In the genomic region with DNA sequence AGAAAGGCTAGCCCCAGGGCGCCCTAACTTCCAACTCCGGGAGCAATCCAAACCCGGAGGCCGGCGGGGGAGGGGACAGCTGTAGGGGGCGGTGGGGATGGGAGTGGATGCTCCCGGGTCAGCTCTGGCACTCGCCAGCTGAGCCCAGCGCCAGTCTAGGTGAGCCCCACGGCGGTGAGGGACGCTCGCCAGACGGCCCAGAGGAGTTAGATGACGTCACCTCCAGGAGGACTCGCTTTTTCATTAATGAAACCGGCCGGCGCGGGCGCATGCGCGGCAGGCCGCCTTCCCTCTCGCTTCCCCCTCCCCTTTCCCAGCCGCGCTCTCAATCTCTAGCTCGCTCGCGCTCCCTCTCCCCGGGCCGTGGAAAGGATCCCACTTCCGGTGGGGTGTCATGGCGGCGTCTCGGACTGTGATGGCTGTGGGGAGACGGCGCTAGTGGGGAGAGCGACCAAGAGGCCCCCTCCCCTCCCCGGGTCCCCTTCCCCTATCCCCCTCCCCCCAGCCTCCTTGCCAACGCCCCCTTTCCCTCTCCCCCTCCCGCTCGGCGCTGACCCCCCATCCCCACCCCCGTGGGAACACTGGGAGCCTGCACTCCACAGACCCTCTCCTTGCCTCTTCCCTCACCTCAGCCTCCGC, we compare ENCODE assay signal across 8 cellular contexts. TPM values are rescaled to one million over a fixed set of nuclear protein-coding genes. Genes with fewer than 3 reads are reported as not detected.
DNase-seq lines count a peak whose midpoint lies in the region; ATAC-seq, FAIRE-seq and TF ChIP-seq lines count a peak whose summit lies in the region.

A gene with protein sequence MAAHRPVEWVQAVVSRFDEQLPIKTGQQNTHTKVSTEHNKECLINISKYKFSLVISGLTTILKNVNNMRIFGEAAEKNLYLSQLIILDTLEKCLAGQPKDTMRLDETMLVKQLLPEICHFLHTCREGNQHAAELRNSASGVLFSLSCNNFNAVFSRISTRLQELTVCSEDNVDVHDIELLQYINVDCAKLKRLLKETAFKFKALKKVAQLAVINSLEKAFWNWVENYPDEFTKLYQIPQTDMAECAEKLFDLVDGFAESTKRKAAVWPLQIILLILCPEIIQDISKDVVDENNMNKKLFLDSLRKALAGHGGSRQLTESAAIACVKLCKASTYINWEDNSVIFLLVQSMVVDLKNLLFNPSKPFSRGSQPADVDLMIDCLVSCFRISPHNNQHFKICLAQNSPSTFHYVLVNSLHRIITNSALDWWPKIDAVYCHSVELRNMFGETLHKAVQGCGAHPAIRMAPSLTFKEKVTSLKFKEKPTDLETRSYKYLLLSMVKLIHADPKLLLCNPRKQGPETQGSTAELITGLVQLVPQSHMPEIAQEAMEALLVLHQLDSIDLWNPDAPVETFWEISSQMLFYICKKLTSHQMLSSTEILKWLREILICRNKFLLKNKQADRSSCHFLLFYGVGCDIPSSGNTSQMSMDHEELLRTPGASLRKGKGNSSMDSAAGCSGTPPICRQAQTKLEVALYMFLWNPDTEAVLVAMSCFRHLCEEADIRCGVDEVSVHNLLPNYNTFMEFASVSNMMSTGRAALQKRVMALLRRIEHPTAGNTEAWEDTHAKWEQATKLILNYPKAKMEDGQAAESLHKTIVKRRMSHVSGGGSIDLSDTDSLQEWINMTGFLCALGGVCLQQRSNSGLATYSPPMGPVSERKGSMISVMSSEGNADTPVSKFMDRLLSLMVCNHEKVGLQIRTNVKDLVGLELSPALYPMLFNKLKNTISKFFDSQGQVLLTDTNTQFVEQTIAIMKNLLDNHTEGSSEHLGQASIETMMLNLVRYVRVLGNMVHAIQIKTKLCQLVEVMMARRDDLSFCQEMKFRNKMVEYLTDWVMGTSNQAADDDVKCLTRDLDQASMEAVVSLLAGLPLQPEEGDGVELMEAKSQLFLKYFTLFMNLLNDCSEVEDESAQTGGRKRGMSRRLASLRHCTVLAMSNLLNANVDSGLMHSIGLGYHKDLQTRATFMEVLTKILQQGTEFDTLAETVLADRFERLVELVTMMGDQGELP (N-terminal part only) (plus strand): TSS at position 378 of the 639 bp plus-strand sequence. CDS start 333 bp downstream, outside the sequence.

- peak; percentile 98 for DNase-seq in ACHN
- DNase-seq in NCI-H226, result peak; percentile 93
- DNase-seq in WTC11 (ENCODE audit: low spot score), result peak; percentile 93
- peak; percentile 82 for DNase-seq in bronchial epithelial cell (ENCODE audit: low read depth)
- peak; percentile 98 for DNase-seq in iPS-NIHi7 (ENCODE audit: extremely low spot score)
- peak; percentile 88 for DNase-seq in smooth muscle cell (lab: John Stamatoyannopoulos, UW; ENCODE audit: unreplicated experiment)

- H3K36me3 ChIP-seq in bronchial epithelial cell (ENCODE audit: control insufficient read depth, insufficient read depth, low read length) (no peaks in the 10 kb centered on the region), smooth muscle cell (ENCODE audit: low read depth) (no peaks in the 10 kb centered on the region)

- H3K4me1 ChIP-seq in smooth muscle cell (ENCODE audit: low read depth), result peaks cover 8% of the 10 kb centered on the region

- peaks cover 37% of the 10 kb centered on the region for H4K20me1 ChIP-seq in smooth muscle cell (ENCODE audit: low read depth)

- CTCF ChIA-PET in WTC11 (lab: Charles Lee), result interaction anchor here (0.7 to 2.2 kb wide), 5 partner anchors 26 to 786 kb away, joined by 3 to 8 read pairs (median 5); a partner anchor contains a TSS

- H3K27me3 Mint-ChIP-seq in WTC11 (ENCODE audit: low read depth), result no peaks in the 10 kb centered on the region

- H3K36me3 Mint-ChIP-seq in WTC11, result no peaks in the 10 kb centered on the region

- WGBS in smooth muscle cell (ENCODE audit: low lambda C conversion rate), result 2% methylated on average over 25 of the region's 46 CpGs

- H2AFZ ChIP-seq in smooth muscle cell (ENCODE audit: low read depth), result peak within 1 kb of the TSS; percentile 88

- H3K27me3 ChIP-seq in bronchial epithelial cell (ENCODE audit: control insufficient read depth, insufficient read depth, low read length) (no peaks in the 10 kb centered on the region), smooth muscle cell (ENCODE audit: low read depth) (no peaks in the 10 kb centered on the region)

- H3K27ac ChIP-seq in smooth muscle cell (ENCODE audit: low read depth), result peak within 1 kb of the TSS; percentile 97

- H3K27ac Mint-ChIP-seq in WTC11, result peak within 1 kb of the TSS; percentile 96

- peak within 1 kb of the TSS; percentile 97 for H3K4me3 ChIP-seq in bronchial epithelial cell (ENCODE audit: low read depth, low read length)
- peak within 1 kb of the TSS; percentile 100 for H3K4me3 ChIP-seq in smooth muscle cell

- H3K79me2 ChIP-seq in smooth muscle cell (ENCODE audit: low read depth), result peaks cover 44% of the 10 kb centered on the region

- peak; percentile 51 for ATAC-seq in GM18870 (IDR thresholded peaks at IDR 0.05; ENCODE audit: unreplicated experiment)
- peak; percentile 51 for ATAC-seq in HG03139 (IDR thresholded peaks at IDR 0.05; ENCODE audit: unreplicated experiment)
- ATAC-seq in WTC11, result peak; percentile 74

- H3K9me3 ChIP-seq in smooth muscle cell (replicated peaks; ENCODE audit: low read depth), result no peaks in the 10 kb centered on the region

- TF ChIP-seq CTCF in WTC11 (IDR thresholded peaks at IDR 0.05) (no peak), bronchial epithelial cell (IDR thresholded peaks at IDR 0.05; ENCODE audit: insufficient read depth, low read length, severe bottlenecking) (peak; percentile 3), smooth muscle cell (IDR thresholded peaks at IDR 0.05; ENCODE audit: borderline replicate concordance, insufficient read depth, poor library complexity, severe bottlenecking) (no peak)

- in situ Hi-C loops in ACHN (cut with HindIII; ENCODE audit: low pct_ligation_motif_present, low pct_unique_long_range_greater_than_20kb, low sequenced_read_pairs), result no loop called here

- H3K4me1 Mint-ChIP-seq in WTC11, result peaks cover 19% of the 10 kb centered on the region

- no peaks in the 10 kb centered on the region for H3K9me3 Mint-ChIP-seq in WTC11

- peaks cover 12% of the 10 kb centered on the region for H3F3A ChIP-seq in smooth muscle cell (ENCODE audit: low read depth)

- peak within 1 kb of the TSS; percentile 99 for H3K4me2 ChIP-seq in smooth muscle cell

- no peak for FAIRE-seq in bronchial epithelial cell (lab: Jason Lieb, UNC)

- peak within 1 kb of the TSS; percentile 99 for H3K9ac ChIP-seq in smooth muscle cell (ENCODE audit: low read depth)

- POLR2A ChIA-PET in WTC11 (lab: Charles Lee), result interaction anchor here (0.5 to 1.4 kb wide), 6 partner anchors 20 to 393 kb away, joined by 3 to 9 read pairs (median 4); a partner anchor contains a TSS

- H3K4me3 Mint-ChIP-seq in WTC11, result peak within 1 kb of the TSS; percentile 93

TF ChIP-seq in WTC11, 78 proteins besides CTCF, POLR2A, EP300 and RAD21 (continues in another document):
- TF ChIP-seq TCF7 (CRISPR knock-in tag; IDR thresholded peaks at IDR 0.05; ENCODE audit: low read depth) (no peak), ZNF219 (CRISPR knock-in tag; IDR thresholded peaks at IDR 0.05; ENCODE audit: borderline replicate concordance) (no peak), HMGA2 (CRISPR knock-in tag; IDR thresholded peaks at IDR 0.05) (peak; percentile 54), ZNF423 (CRISPR knock-in tag; IDR thresholded peaks at IDR 0.05) (peak; percentile 24; the same call in 1 of the 2 replicates), CREM (CRISPR knock-in tag; IDR thresholded peaks at IDR 0.05) (peak; percentile 35; the same call in 1 of the 2 replicates), GABPB1 (CRISPR knock-in tag; IDR thresholded peaks at IDR 0.05) (peak; percentile 62), FOXP1 (CRISPR knock-in tag; IDR thresholded peaks at IDR 0.05; ENCODE audit: borderline replicate concordance) (no peak)
- TF ChIP-seq, protein P1, sequence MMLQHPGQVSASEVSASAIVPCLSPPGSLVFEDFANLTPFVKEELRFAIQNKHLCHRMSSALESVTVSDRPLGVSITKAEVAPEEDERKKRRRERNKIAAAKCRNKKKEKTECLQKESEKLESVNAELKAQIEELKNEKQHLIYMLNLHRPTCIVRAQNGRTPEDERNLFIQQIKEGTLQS (CRISPR knock-in tag; conservative IDR thresholded peaks at IDR 0.05), result 0 out of 2 replicates have a peak, but pooled peaks have one; percentile 24
- TF ChIP-seq, protein P2, sequence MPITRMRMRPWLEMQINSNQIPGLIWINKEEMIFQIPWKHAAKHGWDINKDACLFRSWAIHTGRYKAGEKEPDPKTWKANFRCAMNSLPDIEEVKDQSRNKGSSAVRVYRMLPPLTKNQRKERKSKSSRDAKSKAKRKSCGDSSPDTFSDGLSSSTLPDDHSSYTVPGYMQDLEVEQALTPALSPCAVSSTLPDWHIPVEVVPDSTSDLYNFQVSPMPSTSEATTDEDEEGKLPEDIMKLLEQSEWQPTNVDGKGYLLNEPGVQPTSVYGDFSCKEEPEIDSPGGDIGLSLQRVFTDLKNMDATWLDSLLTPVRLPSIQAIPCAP (CRISPR knock-in tag; IDR thresholded peaks at IDR 0.05), result no peak
- TF ChIP-seq, protein P3, sequence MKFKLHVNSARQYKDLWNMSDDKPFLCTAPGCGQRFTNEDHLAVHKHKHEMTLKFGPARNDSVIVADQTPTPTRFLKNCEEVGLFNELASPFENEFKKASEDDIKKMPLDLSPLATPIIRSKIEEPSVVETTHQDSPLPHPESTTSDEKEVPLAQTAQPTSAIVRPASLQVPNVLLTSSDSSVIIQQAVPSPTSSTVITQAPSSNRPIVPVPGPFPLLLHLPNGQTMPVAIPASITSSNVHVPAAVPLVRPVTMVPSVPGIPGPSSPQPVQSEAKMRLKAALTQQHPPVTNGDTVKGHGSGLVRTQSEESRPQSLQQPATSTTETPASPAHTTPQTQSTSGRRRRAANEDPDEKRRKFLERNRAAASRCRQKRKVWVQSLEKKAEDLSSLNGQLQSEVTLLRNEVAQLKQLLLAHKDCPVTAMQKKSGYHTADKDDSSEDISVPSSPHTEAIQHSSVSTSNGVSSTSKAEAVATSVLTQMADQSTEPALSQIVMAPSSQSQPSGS (CRISPR knock-in tag; IDR thresholded peaks at IDR 0.05; ENCODE audit: borderline replicate concordance, low read depth), result peak; percentile 29; the same call in 1 of the 2 replicates

RNA-seq across cellular contexts. Expression of the gene that starts here (rescaled TPM):
- total RNA-seq in WTC11 (2021) (33.6 to 39.0 TPM (median 35.4 TPM) in 3 replicates), bronchial epithelial cell (28.4 and 33.2 TPM in 2 replicates), smooth muscle cell (59.7 and 74.3 TPM in 2 replicates)
- polyA plus RNA-seq in smooth muscle cell, result 7.6 and 19.4 TPM in 2 replicates

Comparison
In these comparisons a context has a peak if more than half of its experiments do, and no peak if none do; other contexts are left out.
1. Peak in every context shown above with its lines: DNase-seq, ATAC-seq, H3K4me3 ChIP-seq and H3K27ac ChIP-seq.